8 cellular contexts compared by ENCODE assay signal in genomic region chr4:153249199-153250154, GRCh38. TPM values are rescaled to one million over a fixed set of nuclear protein-coding genes. Genes with fewer than 3 reads are reported as not detected.
DNase-seq lines count a peak whose midpoint lies in the region; ATAC-seq and TF ChIP-seq lines count a peak whose summit lies in the region.

No MANE protein-coding gene starts in this region.

- H2AFZ ChIP-seq in neural cell (ENCODE audit: low read depth, low read length) = no peak overlapping the region

- POLR2A ChIA-PET in RWPE1 (lab: Yijun Ruan, JAX; ENCODE audit: low non-redundant PET) = no interaction called here

- peak; percentile 99 for ATAC-seq in GM21723 (IDR thresholded peaks at IDR 0.05; ENCODE audit: unreplicated experiment)

- H3K27me3 ChIP-seq in neural cell (ENCODE audit: insufficient read depth, low read depth, low read length) (no peaks in the 10 kb centered on the region), stomach (no peaks in the 10 kb centered on the region)

- H3K36me3 ChIP-seq in neural cell (ENCODE audit: insufficient read depth, low read length) (no peaks in the 10 kb centered on the region), stomach (no peaks in the 10 kb centered on the region)

- 0 out of 2 replicates have a peak, but pooled peaks have one; percentile 19 for TF ChIP-seq EP300 in Ishikawa (IDR thresholded peaks at IDR 0.05; ENCODE audit: borderline replicate concordance)
- TF ChIP-seq EP300 in neural cell (conservative IDR thresholded peaks at IDR 0.05; ENCODE audit: poor library complexity, severe bottlenecking) = no peak
- no peak for TF ChIP-seq EP300 in stomach (IDR thresholded peaks at IDR 0.05)

- DNase-seq in DMS53 treated with DMSO at 0.1 percent for 48 hours (lab: John Stamatoyannopoulos, UW; ENCODE audit: unreplicated experiment) (peak; percentile 57), RWPE1 (ENCODE audit: low spot score) (peak; percentile 92), fibroblast of the conjunctiva (ENCODE audit: low read depth) (peak; percentile 43), stomach (peak; percentile 83)
- DNase-seq in activated effector memory CD4-positive, alpha-beta T cell treated with anti-CD3 and anti-CD28 coated beads, Interleukin-2, amount 50 U/mL, for 16 hours = peak; percentile 94

- peak overlapping the region; percentile 72 for H3K9ac ChIP-seq in neural cell (ENCODE audit: low read length)

- H3F3A ChIP-seq in neural cell (ENCODE audit: insufficient read depth, low read length, poor library complexity, severe bottlenecking) = peaks cover 4% of the 10 kb centered on the region

- H3K9me3 ChIP-seq in neural cell (ENCODE audit: low read length) (no peaks in the 10 kb centered on the region), stomach (no peaks in the 10 kb centered on the region)

- CTCF ChIA-PET in RWPE1 (lab: Yijun Ruan, JAX) = interaction anchor here (0.7 to 0.9 kb wide), 3 partner anchors 107 to 1202 kb away, joined by 3 to 5 read pairs (median 4); no protein-coding TSS in a partner anchor

- H3K4me1 ChIP-seq in stomach = peaks cover 34 to 71% (median 59%) of the 10 kb centered on the region in 4 donors

- WGBS in stomach, 5 donors = 4 to 7% (median 5%) methylated on average over 35 to 44 of the region's 44 CpGs

- intact Hi-C loops in stomach (cut with DNase I; ENCODE audit: low total_unique reads) = no loop called here

- H3K79me2 ChIP-seq in neural cell (replicated peaks; ENCODE audit: insufficient read depth, low read length) = peaks cover 70% of the 10 kb centered on the region

- no peak for TF ChIP-seq POLR2A in stomach (IDR thresholded peaks at IDR 0.05)

- H3K4me3 ChIP-seq in neural cell (ENCODE audit: low read length) (peak overlapping the region; percentile 70), stomach (peak overlapping the region; percentile 48 to 53 (median 50))

- no peak for TF ChIP-seq CTCF in RWPE1 (conservative IDR thresholded peaks at IDR 0.05; ENCODE audit: low read depth)
- no peak for TF ChIP-seq CTCF in neural cell (IDR thresholded peaks at IDR 0.05; ENCODE audit: poor library complexity, severe bottlenecking)
- no peak for TF ChIP-seq CTCF in stomach (IDR thresholded peaks at IDR 0.05)

- no peaks in the 10 kb centered on the region for H3K9me2 ChIP-seq in neural cell (ENCODE audit: insufficient read depth, low read length)

- H3K27ac ChIP-seq in RWPE1 = peak overlapping the region; percentile 79
- peak overlapping the region; percentile 90 for H3K27ac ChIP-seq in neural cell (ENCODE audit: low read length)
- peak overlapping the region; percentile 75 to 88 (median 83) for H3K27ac ChIP-seq in stomach

- H4K20me1 ChIP-seq in neural cell (ENCODE audit: insufficient read depth) = no peaks in the 10 kb centered on the region

- no peak; the same call in 1 of the 2 replicates for TF ChIP-seq RAD21 in Ishikawa (IDR thresholded peaks at IDR 0.05; ENCODE audit: low read depth)
- no peak for TF ChIP-seq RAD21 in neural cell (conservative IDR thresholded peaks at IDR 0.05)

- H3K4me2 ChIP-seq in neural cell (ENCODE audit: low read length) = peak overlapping the region; percentile 69

TF ChIP-seq in Ishikawa, 13 proteins besides CTCF, POLR2A, EP300 and RAD21:
- peak; percentile 5; the same call in 1 of the 2 replicates for TF ChIP-seq TEAD4 (IDR thresholded peaks at IDR 0.05)
- 0 out of 2 replicates have a peak, but pooled peaks have one; percentile 10 for TF ChIP-seq TAF1 (IDR thresholded peaks at IDR 0.05; ENCODE audit: low read depth)
- 0 out of 2 replicates have a peak, but pooled peaks have one; percentile 19 for TF ChIP-seq MAX (IDR thresholded peaks at IDR 0.05)
- TF ChIP-seq YY1 (IDR thresholded peaks at IDR 0.05; ENCODE audit: low read depth) = 0 out of 2 replicates have a peak, but pooled peaks have one; percentile 39
- no peak for TF ChIP-seq FOXM1 (IDR thresholded peaks at IDR 0.05; ENCODE audit: borderline replicate concordance, low read depth)
- TF ChIP-seq REST (IDR thresholded peaks at IDR 0.05; ENCODE audit: low read depth) = no peak
- no peak for TF ChIP-seq USF1 (IDR thresholded peaks at IDR 0.05)

TF ChIP-seq in neural cell, 6 proteins besides CTCF, POLR2A, EP300 and RAD21:
- TF ChIP-seq SMC3 (conservative IDR thresholded peaks at IDR 0.05; ENCODE audit: poor library complexity) (peak; percentile 40), TAF1 (IDR thresholded peaks at IDR 0.05; ENCODE audit: low read depth) (no peak), MXI1 (conservative IDR thresholded peaks at IDR 0.05; ENCODE audit: poor library complexity, severe bottlenecking) (peak; percentile 80), EZH2 (IDR thresholded peaks at IDR 0.05; ENCODE audit: borderline replicate concordance, insufficient read depth, low read length, poor library complexity, severe bottlenecking) (no peak), POLR2AphosphoS5 (IDR thresholded peaks at IDR 0.05) (peak; percentile 51), REST (IDR thresholded peaks at IDR 0.05; ENCODE audit: borderline replicate concordance) (peak; percentile 47)

RNA-seq across cellular contexts. Expression of gene TRIM2, which starts 45.2 kb away (rescaled TPM):
- 218 and 261 TPM in 2 replicates for polyA plus RNA-seq in neural cell
- polyA minus RNA-seq in neural cell = 723 and 816 TPM in 2 replicates
- total RNA-seq in stomach = 100 to 1,000 TPM in 2 of 5 donors, 10 to 100 TPM in 3; 38.8 to 327 (median 96.2) TPM
- 10 to 100 TPM; 11.2 to 26.1 (median 24.8) TPM for polyA plus RNA-seq in stomach

Comparison
In these comparisons a context has a peak if more than half of its experiments do, and no peak if none do; other contexts are left out.
1. Peak in every context shown above with its lines: DNase-seq, ATAC-seq, H3K4me3 ChIP-seq and H3K27ac ChIP-seq.
2. DNase-seq: peak in every context shown above with its lines; median percentile 94 in activated effector memory CD4-positive, alpha-beta T cell treated with anti-CD3 and anti-CD28 coated beads, Interleukin-2, amount 50 U/mL, for 16 hours; 92 in RWPE1; 83 in stomach; 57 in DMS53 treated with DMSO at 0.1 percent for 48 hours; 43 in fibroblast of the conjunctiva.